8 cellular contexts compared by ENCODE assay signal in genomic region chr17:64773836-64774761, GRCh38.
DNase-seq lines count a peak whose midpoint lies in the region; ATAC-seq and TF ChIP-seq lines count a peak whose summit lies in the region.

No MANE protein-coding gene starts in this region.

- ATAC-seq in GM21423 (IDR thresholded peaks at IDR 0.05; ENCODE audit: unreplicated experiment) (no peak), GM18873 (IDR thresholded peaks at IDR 0.05; ENCODE audit: low FRiP score, unreplicated experiment) (no peak), HG03469 (IDR thresholded peaks at IDR 0.05; ENCODE audit: unreplicated experiment) (no peak)

- TF ChIP-seq CTCF in NB4 (IDR thresholded peaks at IDR 0.05; ENCODE audit: low read depth, low read length) (peak; percentile 37), WI38 (IDR thresholded peaks at IDR 0.05; ENCODE audit: low read depth, low read length) (peak; percentile 49)

- TF ChIP-seq POLR2A in NB4 (IDR thresholded peaks at IDR 0.05; ENCODE audit: extremely low read depth, insufficient read length): no peak

- DNase-seq in SIG-M5 treated with dmso at 0.1 percent for 504 hours (lab: John Stamatoyannopoulos, UW; ENCODE audit: unreplicated experiment) (peak; percentile 80), SIG-M5 (lab: John Stamatoyannopoulos, UW) (no peak), NB4 (ENCODE audit: low read depth) (peak; percentile 59), islet precursor cell (peak; percentile 99)

- H3K4me3 ChIP-seq in NB4 (ENCODE audit: low read depth, low read length): no peak overlapping the region
- no peak overlapping the region for H3K4me3 ChIP-seq in WI38 (ENCODE audit: low read depth, low read length)
